Comparison of ENCODE assay signal across 8 cellular contexts in the genomic region with DNA sequence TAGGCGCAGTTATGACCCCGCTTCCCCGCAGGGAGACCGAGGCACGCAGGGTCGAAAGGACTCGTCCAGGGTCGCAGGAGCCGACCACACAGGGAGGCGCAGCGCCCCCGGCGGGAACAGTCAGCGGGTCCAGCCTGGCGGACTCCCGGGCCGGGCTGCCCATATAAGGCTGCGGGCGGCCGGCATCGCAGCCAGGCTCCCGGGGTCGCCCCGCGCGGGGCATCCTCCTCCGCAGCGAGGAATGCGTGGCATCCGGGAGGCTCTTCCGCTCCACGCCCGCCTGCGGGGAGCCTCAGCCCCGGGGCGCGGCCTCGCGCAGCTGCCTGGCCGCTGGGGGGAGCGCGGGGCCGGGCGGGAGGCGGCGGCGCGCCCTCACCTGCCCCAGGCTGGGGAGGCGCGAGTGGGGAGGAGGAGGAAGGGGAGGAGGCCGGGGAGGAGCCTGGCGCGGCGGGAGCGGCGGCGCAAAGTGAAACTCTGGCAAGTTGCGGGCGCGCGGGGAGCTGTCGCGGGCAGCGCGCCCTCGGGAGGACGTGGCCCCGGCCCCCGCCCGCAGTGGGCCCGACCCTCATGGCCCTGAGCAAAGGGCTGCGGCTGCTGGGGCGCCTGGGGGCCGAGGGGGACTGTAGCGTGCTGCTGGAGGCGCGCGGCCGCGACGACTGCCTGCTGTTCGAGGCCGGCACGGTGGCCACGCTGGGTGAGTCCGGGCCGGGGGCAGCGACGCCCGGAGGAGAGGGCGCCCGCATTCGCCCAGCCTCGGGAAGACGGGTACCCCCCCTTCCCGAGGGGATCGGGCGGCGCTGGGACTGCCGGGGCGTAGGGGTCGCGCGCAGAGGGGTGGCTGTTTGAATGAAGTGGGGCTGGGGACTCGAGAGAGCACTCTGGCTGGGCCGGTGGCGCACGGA. TPM values are rescaled to one million over a fixed set of nuclear protein-coding genes. Genes with fewer than 3 reads are reported as not detected.
DNase-seq lines count a peak whose midpoint lies in the region; ATAC-seq and TF ChIP-seq lines count a peak whose summit lies in the region.

A gene with protein sequence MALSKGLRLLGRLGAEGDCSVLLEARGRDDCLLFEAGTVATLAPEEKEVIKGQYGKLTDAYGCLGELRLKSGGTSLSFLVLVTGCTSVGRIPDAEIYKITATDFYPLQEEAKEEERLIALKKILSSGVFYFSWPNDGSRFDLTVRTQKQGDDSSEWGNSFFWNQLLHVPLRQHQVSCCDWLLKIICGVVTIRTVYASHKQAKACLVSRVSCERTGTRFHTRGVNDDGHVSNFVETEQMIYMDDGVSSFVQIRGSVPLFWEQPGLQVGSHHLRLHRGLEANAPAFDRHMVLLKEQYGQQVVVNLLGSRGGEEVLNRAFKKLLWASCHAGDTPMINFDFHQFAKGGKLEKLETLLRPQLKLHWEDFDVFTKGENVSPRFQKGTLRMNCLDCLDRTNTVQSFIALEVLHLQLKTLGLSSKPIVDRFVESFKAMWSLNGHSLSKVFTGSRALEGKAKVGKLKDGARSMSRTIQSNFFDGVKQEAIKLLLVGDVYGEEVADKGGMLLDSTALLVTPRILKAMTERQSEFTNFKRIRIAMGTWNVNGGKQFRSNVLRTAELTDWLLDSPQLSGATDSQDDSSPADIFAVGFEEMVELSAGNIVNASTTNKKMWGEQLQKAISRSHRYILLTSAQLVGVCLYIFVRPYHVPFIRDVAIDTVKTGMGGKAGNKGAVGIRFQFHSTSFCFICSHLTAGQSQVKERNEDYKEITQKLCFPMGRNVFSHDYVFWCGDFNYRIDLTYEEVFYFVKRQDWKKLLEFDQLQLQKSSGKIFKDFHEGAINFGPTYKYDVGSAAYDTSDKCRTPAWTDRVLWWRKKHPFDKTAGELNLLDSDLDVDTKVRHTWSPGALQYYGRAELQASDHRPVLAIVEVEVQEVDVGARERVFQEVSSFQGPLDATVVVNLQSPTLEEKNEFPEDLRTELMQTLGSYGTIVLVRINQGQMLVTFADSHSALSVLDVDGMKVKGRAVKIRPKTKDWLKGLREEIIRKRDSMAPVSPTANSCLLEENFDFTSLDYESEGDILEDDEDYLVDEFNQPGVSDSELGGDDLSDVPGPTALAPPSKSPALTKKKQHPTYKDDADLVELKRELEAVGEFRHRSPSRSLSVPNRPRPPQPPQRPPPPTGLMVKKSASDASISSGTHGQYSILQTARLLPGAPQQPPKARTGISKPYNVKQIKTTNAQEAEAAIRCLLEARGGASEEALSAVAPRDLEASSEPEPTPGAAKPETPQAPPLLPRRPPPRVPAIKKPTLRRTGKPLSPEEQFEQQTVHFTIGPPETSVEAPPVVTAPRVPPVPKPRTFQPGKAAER (N-terminal part only) (plus strand): TSS at position 469 of the 902 bp plus-strand sequence. CDS start 99 bp downstream, at position 568.

- H3K9me3 Mint-ChIP-seq in CD14-positive monocyte (peaks cover 0 to 3% (median 0%) of the 10 kb centered on the region in 7 donors), natural killer cell (no peaks in the 10 kb centered on the region)

- intact Hi-C loops in CD14-positive monocyte (cut with micrococcal nuclease), result loop anchor here in 1 of 2 donors (5.0 kb wide), 2 partner anchors 51 to 91 kb away; no protein-coding TSS in a partner anchor
- intact Hi-C loops in natural killer cell (cut with micrococcal nuclease), result loop anchor here (1.0 kb wide), 2 partner anchors 45 to 91 kb away; no protein-coding TSS in a partner anchor

- H3K27ac Mint-ChIP-seq in CD14-positive monocyte (peak within 1 kb of the TSS in 3 of 7 donors; percentile 43 to 80 (median 73)), natural killer cell (peak within 1 kb of the TSS; percentile 65 to 77)

- H3K36me3 Mint-ChIP-seq in CD14-positive monocyte, result peaks cover 4 to 5% of the 10 kb centered on the region in 2 donors
- H3K36me3 Mint-ChIP-seq in natural killer cell, result no peaks in the 10 kb centered on the region

- ATAC-seq in GM19372 (IDR thresholded peaks at IDR 0.05; ENCODE audit: low read depth, unreplicated experiment) (peak; percentile 73), HG03469 (IDR thresholded peaks at IDR 0.05; ENCODE audit: unreplicated experiment) (peak; percentile 55), natural killer cell (peak; percentile 80 to 90 (median 83))

- peak; percentile 46 for TF ChIP-seq CTCF in CD14-positive monocyte (IDR thresholded peaks at IDR 0.05)
- peak; percentile 52 for TF ChIP-seq CTCF in natural killer cell (IDR thresholded peaks at IDR 0.05)

- peaks cover 50% of the 10 kb centered on the region for H3K4me1 Mint-ChIP-seq in CD14-positive monocyte
- H3K4me1 Mint-ChIP-seq in natural killer cell, result peaks cover 48 to 49% of the 10 kb centered on the region in 2 donors

- peak within 1 kb of the TSS; percentile 85 to 91 for H3K4me3 Mint-ChIP-seq in CD14-positive monocyte
- H3K4me3 Mint-ChIP-seq in natural killer cell, result peak within 1 kb of the TSS; percentile 87

- peaks cover 33 to 64% (median 39%) of the 10 kb centered on the region in 3 donors for H3K27me3 Mint-ChIP-seq in CD14-positive monocyte (ENCODE audit: low read depth in 3 of 3)
- no peaks in the 10 kb centered on the region for H3K27me3 Mint-ChIP-seq in natural killer cell (ENCODE audit: low read depth in 2 of 2)

- no peak for DNase-seq in CD14-positive monocyte (ENCODE audit: low spot score)
- peak; percentile 82 to 87 for DNase-seq in activated T-cell treated with anti-CD3 and anti-CD28 coated beads, Interleukin-2, amount 50 U/mL, for 48 hours
- peak; percentile 64 for DNase-seq in fibroblast of gingiva (ENCODE audit: low read depth)
- peak; percentile 67 for DNase-seq in natural killer cell
- DNase-seq in stimulated activated naive CD4-positive, alpha-beta T cell treated with Interleukin-2 at 50 U/mL for 16 hours (lab: John Stamatoyannopoulos, UW), result peak; percentile 82

TF ChIP-seq in PFSK-1, 5 proteins besides CTCF, POLR2A, EP300 and RAD21:
- peak; percentile 27 for TF ChIP-seq FOXP2 (optimal IDR thresholded peaks at IDR 0.05; ENCODE audit: borderline replicate concordance, extremely low read depth, extremely low read length, insufficient read depth)
- peak; percentile 47; the same call in 1 of the 2 replicates for TF ChIP-seq POLR2AphosphoS5 (IDR thresholded peaks at IDR 0.05; ENCODE audit: low read depth, low read length)
- no peak for TF ChIP-seq TAF1 (IDR thresholded peaks at IDR 0.05; ENCODE audit: borderline replicate concordance, insufficient read depth, low read length)

RNA-seq across cellular contexts. Expression of the gene that starts here (rescaled TPM):
- 1 to 10 TPM in 1 of 2 donors, under 1 TPM in 1; 0.82 to 1.6 TPM for polyA plus RNA-seq in CD14-positive monocyte
- polyA plus RNA-seq in PFSK-1 (2012; ENCODE audit: insufficient read length, low read depth), result 13.5 TPM
- 10 to 100 TPM; 24.4 to 47.0 (median 28.0) TPM for total RNA-seq in natural killer cell
